Comparison of ENCODE assay signal across 24 cellular contexts in genomic region chr2:229586012-229586411, GRCh38.
DNase-seq lines count a peak whose midpoint lies in the region; ATAC-seq and TF ChIP-seq lines count a peak whose summit lies in the region.
"Had no signal": no experiment of that assay in that cellular context is flagged by ENCODE, and none has a peak within 500 bp of the region (broad histone marks: within the 10 kb centered on the region; RNA-seq: fewer than 3 reads in every experiment).

No MANE protein-coding gene starts in this region.

- H3K27me3 ChIP-seq in HCT116 (ENCODE audit: insufficient read depth, low read length) (no peaks in the 10 kb centered on the region), skeletal muscle satellite cell (ENCODE audit: control insufficient read depth, insufficient read depth, low read length) (no peaks in the 10 kb centered on the region)
- H3K27me3 ChIP-seq: vagina had no signal

- H3K27ac Mint-ChIP-seq in activated CD8-positive, alpha-beta memory T cell treated with anti-CD3 and anti-CD28 coated beads, Interleukin-2, amount 10 ng/mL, durations not matched to agents 7 days and 5 days, result no peak overlapping the region
- H3K27ac Mint-ChIP-seq: activated CD4-positive, alpha-beta memory T cell treated with anti-CD3 and anti-CD28 coated beads, Interleukin-2, amount 10 ng/mL, durations not matched to agents 7 days and 5 days; activated naive CD8-positive, alpha-beta T cell treated with anti-CD3 and anti-CD28 coated beads, Interleukin-2, amount 50 U/mL, for 24 hours; dendritic cell treated with granulocyte-macrophage colony-stimulating factor and Interleukin-4, amounts not matched to agents 40 ng/mL and 50 ng/mL, for 4 days had no signal

- intact Hi-C loops in HCT116 (cut with micrococcal nuclease), result loop anchor here (2.0 to 5.0 kb wide), 2 partner anchors 131 to 313 kb away; no protein-coding TSS in a partner anchor

- no peak for TF ChIP-seq CTCF in HCT116 (IDR thresholded peaks at IDR 0.05 in 2 of 3, conservative IDR thresholded peaks at IDR 0.05 in 1 of 3; ENCODE audit: borderline replicate concordance in 1 of 3, insufficient read depth in 1 of 3, low read depth in 2 of 3, low read length in 2 of 3)
- no peak for TF ChIP-seq CTCF in epithelial cell of esophagus (IDR thresholded peaks at IDR 0.05; ENCODE audit: insufficient read depth, low read depth, low read length, missing control alignments)

- DNase-seq in HCT116 (ENCODE audit: low read depth, low spot score) (peak; percentile 48), RKO (ENCODE audit: low spot score) (peak; percentile 19), epithelial cell of esophagus (ENCODE audit: low read depth) (peak; percentile 87)
- no peak for DNase-seq in activated CD8-positive, alpha-beta memory T cell treated with anti-CD3 and anti-CD28 coated beads, Interleukin-2, amount 10 ng/mL, durations not matched to agents 7 days and 5 days
- DNase-seq: activated CD4-positive, alpha-beta memory T cell treated with anti-CD3 and anti-CD28 coated beads, Interleukin-2, amount 10 ng/mL, durations not matched to agents 7 days and 5 days; activated effector memory CD4-positive, alpha-beta T cell treated with anti-CD3 and anti-CD28 coated beads, Interleukin-2, amount 50 U/mL, for 16 hours; activated naive CD8-positive, alpha-beta T cell treated with anti-CD3 and anti-CD28 coated beads, Interleukin-2, amount 50 U/mL, for 24 hours; activated T-cell treated with anti-CD3 and anti-CD28 coated beads for 4 hours; AML-193; HFFc6; hippocampal formation; lower lobe of right lung; NCI-H1048; NCI-H1930; NCI-H446 treated with DMSO at 0.1 percent for 48 hours; NK-92 treated with Interleukin-12 subunit alpha and Interleukin-12 subunit beta, amount 100 ng/mL, for 24 hours had no signal

- H3K27me3 Mint-ChIP-seq in activated CD8-positive, alpha-beta memory T cell treated with anti-CD3 and anti-CD28 coated beads, Interleukin-2, amount 10 ng/mL, durations not matched to agents 7 days and 5 days, result peaks cover 7% of the 10 kb centered on the region

- no peak overlapping the region for H3K27ac ChIP-seq in HCT116 (ENCODE audit: low read depth, low read length)
- H3K27ac ChIP-seq: KMS-11, lower lobe of right lung had no signal

- RAD21 ChIA-PET in HCT116 (lab: Charles Lee; ENCODE audit: low non-redundant PET in 1 of 2, low total read pairs in 2 of 2, uncharacterized antibody in 2 of 2, unreplicated experiment in 2 of 2), result interaction anchor here in 1 of 2 experiments (1.5 kb wide), 1 partner anchor 155 kb away, joined by 7 read pairs; no protein-coding TSS in a partner anchor

- no peaks in the 10 kb centered on the region for H3K4me1 Mint-ChIP-seq in activated CD8-positive, alpha-beta memory T cell treated with anti-CD3 and anti-CD28 coated beads, Interleukin-2, amount 10 ng/mL, durations not matched to agents 7 days and 5 days
- H3K4me1 Mint-ChIP-seq: activated CD4-positive, alpha-beta memory T cell treated with anti-CD3 and anti-CD28 coated beads, Interleukin-2, amount 10 ng/mL, durations not matched to agents 7 days and 5 days had no signal

- ATAC-seq in HCT116 (peak; percentile 44), HG03460 (IDR thresholded peaks at IDR 0.05; ENCODE audit: unreplicated experiment) (no peak), GM19463 (IDR thresholded peaks at IDR 0.05; ENCODE audit: unreplicated experiment) (no peak)
- ATAC-seq in activated CD8-positive, alpha-beta memory T cell treated with anti-CD3 and anti-CD28 coated beads, Interleukin-2, amount 10 ng/mL, durations not matched to agents 7 days and 5 days, result no peak
- ATAC-seq: activated naive CD8-positive, alpha-beta T cell treated with anti-CD3 and anti-CD28 coated beads, Interleukin-2, amount 50 U/mL, for 24 hours had no signal

- BruUV-seq in HCT116 (replicated peaks; lab: Mats Ljungman, UMichigan), result no TSS peak

- H3K4me3 Mint-ChIP-seq in activated CD8-positive, alpha-beta memory T cell treated with anti-CD3 and anti-CD28 coated beads, Interleukin-2, amount 10 ng/mL, durations not matched to agents 7 days and 5 days, result no peak overlapping the region
- H3K4me3 Mint-ChIP-seq: activated CD4-positive, alpha-beta memory T cell treated with anti-CD3 and anti-CD28 coated beads, Interleukin-2, amount 10 ng/mL, durations not matched to agents 7 days and 5 days; activated naive CD8-positive, alpha-beta T cell treated with anti-CD3 and anti-CD28 coated beads, Interleukin-2, amount 50 U/mL, for 24 hours; dendritic cell treated with granulocyte-macrophage colony-stimulating factor and Interleukin-4, amounts not matched to agents 40 ng/mL and 50 ng/mL, for 4 days had no signal

- no peaks in the 10 kb centered on the region for H3K36me3 Mint-ChIP-seq in activated CD8-positive, alpha-beta memory T cell treated with anti-CD3 and anti-CD28 coated beads, Interleukin-2, amount 10 ng/mL, durations not matched to agents 7 days and 5 days

- no peaks in the 10 kb centered on the region for H3K9me2 ChIP-seq in HCT116 (ENCODE audit: insufficient read depth)

- H3K4me1 ChIP-seq in HCT116 (ENCODE audit: control insufficient read depth in 1 of 2, insufficient read depth in 2 of 2, low read length in 2 of 2) (peaks cover 4 to 21% of the 10 kb centered on the region in 2 experiments; a peak in 3 of 4 replicates), skeletal muscle satellite cell (ENCODE audit: control insufficient read depth, insufficient read depth, low read length) (peaks cover 11% of the 10 kb centered on the region)

- no peaks in the 10 kb centered on the region for H3K36me3 ChIP-seq in HCT116 (ENCODE audit: control insufficient read depth in 1 of 2, insufficient read depth in 2 of 2, low read length in 2 of 2)
- H3K36me3 ChIP-seq in skeletal muscle satellite cell (ENCODE audit: insufficient read depth, low read length), result no peaks in the 10 kb centered on the region
- H3K36me3 ChIP-seq: lower lobe of right lung, vagina had no signal

- H3K4me3 ChIP-seq in HCT116 (replicated peaks in 1 of 2; ENCODE audit: low read depth in 1 of 2, low read length in 2 of 2) (no peak overlapping the region), epithelial cell of esophagus (ENCODE audit: low read length) (no peak overlapping the region), skeletal muscle satellite cell (ENCODE audit: low read length) (no peak overlapping the region)
- H3K4me3 ChIP-seq: GM12878 had no signal

- no peaks in the 10 kb centered on the region for H3K9me3 Mint-ChIP-seq in activated CD8-positive, alpha-beta memory T cell treated with anti-CD3 and anti-CD28 coated beads, Interleukin-2, amount 10 ng/mL, durations not matched to agents 7 days and 5 days (ENCODE audit: low read depth)
- H3K9me3 Mint-ChIP-seq: activated CD4-positive, alpha-beta memory T cell treated with anti-CD3 and anti-CD28 coated beads, Interleukin-2, amount 10 ng/mL, durations not matched to agents 7 days and 5 days; activated naive CD8-positive, alpha-beta T cell treated with anti-CD3 and anti-CD28 coated beads, Interleukin-2, amount 50 U/mL, for 24 hours; dendritic cell treated with granulocyte-macrophage colony-stimulating factor and Interleukin-4, amounts not matched to agents 40 ng/mL and 50 ng/mL, for 4 days; HFFc6; neural crest cell had no signal

- peak overlapping the region; percentile 39 for H3K4me2 ChIP-seq in HCT116 (ENCODE audit: low read length)
- H3K4me2 ChIP-seq in skeletal muscle satellite cell (ENCODE audit: low read length), result peak overlapping the region; percentile 34
- H3K4me2 ChIP-seq: KMS-11 had no signal

- no peak for TF ChIP-seq POLR2A in HCT116 (IDR thresholded peaks at IDR 0.05; ENCODE audit: borderline replicate concordance, extremely low read depth, insufficient read depth, insufficient read length)

- no peaks in the 10 kb centered on the region for H4K20me1 ChIP-seq in HCT116 (ENCODE audit: insufficient read depth)

- H3K79me2 ChIP-seq in HCT116 (ENCODE audit: insufficient read depth, low read length), result no peaks in the 10 kb centered on the region

- CTCF ChIA-PET in HCT116 (lab: Charles Lee), result interaction anchor here (1.8 to 2.1 kb wide), 4 partner anchors 155 to 453 kb away, joined by 11 to 25 read pairs (median 20); no protein-coding TSS in a partner anchor
- CTCF ChIA-PET in activated CD8-positive, alpha-beta memory T cell treated with anti-CD3 and anti-CD28 coated beads, Interleukin-2, amount 10 ng/mL, durations not matched to agents 7 days and 5 days (lab: Charles Lee), result interaction anchor here (1.0 kb wide), 2 partner anchors 11 to 1695 kb away, joined by 3 read pairs; no protein-coding TSS in a partner anchor

- POLR2A ChIA-PET in HCT116 (lab: Charles Lee), result interaction anchor here (1.2 kb wide), 1 partner anchor 313 kb away, joined by 3 read pairs; no protein-coding TSS in a partner anchor

- no peak for TF ChIP-seq RAD21 in HCT116 (IDR thresholded peaks at IDR 0.05; ENCODE audit: low read depth)

- H3K9ac ChIP-seq in HCT116 (ENCODE audit: low read length) (no peak overlapping the region), skeletal muscle satellite cell (ENCODE audit: low read depth, low read length) (no peak overlapping the region)
- H3K9ac ChIP-seq: KMS-11 had no signal

- no peak overlapping the region for H2AFZ ChIP-seq in HCT116 (ENCODE audit: low read depth, low read length, poor library complexity, severe bottlenecking)

- H3K9me3 ChIP-seq in HCT116 (ENCODE audit: control insufficient read depth in 1 of 2, insufficient read depth in 1 of 2, low read depth in 1 of 2, low read length in 2 of 2), result no peaks in the 10 kb centered on the region
- no peaks in the 10 kb centered on the region for H3K9me3 ChIP-seq in skeletal muscle satellite cell (replicated peaks; ENCODE audit: low read length)
- H3K9me3 ChIP-seq: lower lobe of right lung, vagina had no signal

TF ChIP-seq in HCT116, 20 proteins besides CTCF, POLR2A, EP300 and RAD21 (continues in another document):
- TF ChIP-seq ZBTB33 (IDR thresholded peaks at IDR 0.05; ENCODE audit: extremely low read depth, insufficient replicate concordance, low read length), result no peak
- peak; percentile 54 for TF ChIP-seq SP1 (IDR thresholded peaks at IDR 0.05; ENCODE audit: low read depth)
- TF ChIP-seq FOSL1 (IDR thresholded peaks at IDR 0.05; ENCODE audit: low read depth), result peak; percentile 90
- TF ChIP-seq ELF1 (IDR thresholded peaks at IDR 0.05; ENCODE audit: borderline replicate concordance, low read depth), result no peak
- TF ChIP-seq CEBPB (IDR thresholded peaks at IDR 0.05; ENCODE audit: low read depth), result no peak
